ENCODE assay signal across 1 cellular context in genomic region chr2:217070611-217071010, GRCh38.
TF ChIP-seq lines count a peak whose summit lies in the region.

No MANE protein-coding gene starts in this region.

TF ChIP-seq in IMR-90, 13 proteins besides CTCF, POLR2A, EP300 and RAD21 (continued from another document):
- no peak for TF ChIP-seq USF2 (IDR thresholded peaks at IDR 0.05; ENCODE audit: low read depth, low read length)
- TF ChIP-seq CEBPB (IDR thresholded peaks at IDR 0.05; ENCODE audit: low read depth, low read length), result no peak
- no peak for TF ChIP-seq MAZ (IDR thresholded peaks at IDR 0.05; ENCODE audit: borderline replicate concordance, low read depth, low read length)
- TF ChIP-seq NFE2L2 (IDR thresholded peaks at IDR 0.05; ENCODE audit: low read depth, low read length), result no peak
- no peak for TF ChIP-seq MXI1 (IDR thresholded peaks at IDR 0.05; ENCODE audit: borderline replicate concordance, low read depth, low read length)
- TF ChIP-seq SMC3 (IDR thresholded peaks at IDR 0.05; ENCODE audit: low read depth, low read length), result no peak
- TF ChIP-seq RFX5 (IDR thresholded peaks at IDR 0.05; ENCODE audit: low read depth, low read length), result no peak
- no peak for TF ChIP-seq CHD1 (IDR thresholded peaks at IDR 0.05; ENCODE audit: low read depth, low read length)
